Comparison of ENCODE assay signal across 21 cellular contexts in genomic region chr10:118900617-118901016, GRCh38.
"Had no signal": no experiment of that assay in that cellular context is flagged by ENCODE, and none has a peak within 500 bp of the region (broad histone marks: within the 10 kb centered on the region; RNA-seq: fewer than 3 reads in every experiment).

No MANE protein-coding gene starts in this region.

- H3K4me1 Mint-ChIP-seq: activated naive CD8-positive, alpha-beta T cell treated with anti-CD3 and anti-CD28 coated beads, Interleukin-2, amount 10 ng/mL, durations not matched to agents 7 days and 5 days; immature natural killer cell; stimulated activated naive B cell treated with anti-CD40 and anti-IgM and Interleukin-4, amounts not matched to agents 10 μg/mL and 1 μg/mL and 100 μg/mL, for 72 hours; T-cell; WTC11 had no signal

- H3K36me3 Mint-ChIP-seq: activated naive CD8-positive, alpha-beta T cell treated with anti-CD3 and anti-CD28 coated beads, Interleukin-2, amount 10 ng/mL, durations not matched to agents 7 days and 5 days; immature natural killer cell; stimulated activated naive B cell treated with anti-CD40 and anti-IgM and Interleukin-4, amounts not matched to agents 10 μg/mL and 1 μg/mL and 100 μg/mL, for 72 hours; T-cell had no signal

- H3K9me3 ChIP-seq: transverse colon, vagina had no signal

- H3K4me3 Mint-ChIP-seq: activated naive CD8-positive, alpha-beta T cell treated with anti-CD3 and anti-CD28 coated beads, Interleukin-2, amount 10 ng/mL, durations not matched to agents 7 days and 5 days; activated T-cell treated with anti-CD3 and anti-CD28 coated beads, Interleukin-2, amount 50 U/mL, for 4 hours; immature natural killer cell; nephron; stimulated activated naive B cell treated with anti-CD40 and anti-IgM and Interleukin-4, amounts not matched to agents 10 μg/mL and 1 μg/mL and 100 μg/mL, for 72 hours; T-cell; T-helper 2 cell treated with Interferon-gamma antibody and Interleukin-4, amounts not matched to agents 5 μg/mL and 100 μg/mL, for 36 hours; WTC11 had no signal

- H3K4me1 ChIP-seq: left ventricle myocardium inferior, transverse colon, vagina had no signal

- H3K27ac ChIP-seq: coronary artery, left ventricle myocardium inferior, transverse colon, vagina had no signal

- DNase-seq: activated CD8-positive, alpha-beta memory T cell treated with anti-CD3 and anti-CD28 coated beads, Interleukin-2, amount 50 U/mL, for 4 hours; activated naive CD4-positive, alpha-beta T cell; activated naive CD8-positive, alpha-beta T cell treated with anti-CD3 and anti-CD28 coated beads, Interleukin-2, amount 10 ng/mL, durations not matched to agents 7 days and 5 days; activated T-cell treated with anti-CD3 and anti-CD28 coated beads, Interleukin-2, amount 50 U/mL, for 4 hours; amniotic stem cell; foreskin fibroblast; immature natural killer cell; kidney glomerular epithelial cell; left ventricle myocardium inferior; occipital lobe; stimulated activated CD4-positive, alpha-beta T cell treated with anti-CD3 and anti-CD28 coated beads, Interleukin-2, amount 100 ng/mL, for 48 hours; stimulated activated CD8-positive, alpha-beta memory T cell treated with anti-CD3 and anti-CD28 coated beads, Interleukin-4, amount 100 ng/mL, for 48 hours; stimulated activated naive B cell treated with anti-CD40 and anti-IgM and Interleukin-4, amounts not matched to agents 10 μg/mL and 1 μg/mL and 100 μg/mL, for 72 hours; T-cell; transverse colon had no signal

- H3K27me3 ChIP-seq: transverse colon, vagina had no signal

- H3K27ac Mint-ChIP-seq: activated naive CD8-positive, alpha-beta T cell treated with anti-CD3 and anti-CD28 coated beads, Interleukin-2, amount 10 ng/mL, durations not matched to agents 7 days and 5 days; activated T-helper 2 cell treated with anti-CD3 and anti-CD28 coated beads, Interferon-gamma antibody, Interleukin-2, Interleukin-4, amounts not matched to agents 10 μg/mL and 5 μg/mL and 100 μg/mL, durations not matched to agents 14 hours and 24 hours and 36 hours; immature natural killer cell; nephron; stimulated activated naive B cell treated with anti-CD40 and anti-IgM and Interleukin-4, amounts not matched to agents 10 μg/mL and 1 μg/mL and 100 μg/mL, for 72 hours; T-cell; T-helper 2 cell treated with Interferon-gamma antibody and Interleukin-4, amounts not matched to agents 5 μg/mL and 100 μg/mL, for 36 hours; WTC11 had no signal

- H3K36me3 ChIP-seq: left ventricle myocardium inferior, transverse colon, vagina had no signal

- H3K9me3 Mint-ChIP-seq: activated T-cell treated with anti-CD3 and anti-CD28 coated beads, Interleukin-2, amount 50 U/mL, for 4 hours; activated T-helper 2 cell treated with anti-CD3 and anti-CD28 coated beads, Interferon-gamma antibody, Interleukin-2, Interleukin-4, amounts not matched to agents 10 μg/mL and 5 μg/mL and 100 μg/mL, durations not matched to agents 14 hours and 24 hours and 36 hours; nephron; T-cell; T-helper 2 cell treated with Interferon-gamma antibody and Interleukin-4, amounts not matched to agents 5 μg/mL and 100 μg/mL, for 36 hours; WTC11 had no signal

- ATAC-seq: activated T-cell treated with anti-CD3 and anti-CD28 coated beads, Interleukin-2, amount 50 U/mL, for 4 hours; stimulated activated naive B cell treated with anti-CD40 and anti-IgM and Interleukin-4, amounts not matched to agents 10 μg/mL and 1 μg/mL and 100 μg/mL, for 72 hours; T-cell; WTC11 had no signal

- H3K4me3 ChIP-seq: coronary artery, left ventricle myocardium inferior, transverse colon, vagina had no signal
